Comparison of ENCODE assay signal across 9 cellular contexts in genomic region chr2:55490554-55490953, GRCh38. TPM values are rescaled to one million over a fixed set of nuclear protein-coding genes. Genes with fewer than 3 reads are reported as not detected.
DNase-seq lines count a peak whose midpoint lies in the region; ATAC-seq and TF ChIP-seq lines count a peak whose summit lies in the region.
"Had no signal": no experiment of that assay in that cellular context is flagged by ENCODE, and none has a peak within 500 bp of the region (broad histone marks: within the 10 kb centered on the region; RNA-seq: fewer than 3 reads in every experiment).

No MANE protein-coding gene starts in this region.

- H3K9me3 ChIP-seq in SK-N-SH (no peaks in the 10 kb centered on the region), left ventricle myocardium inferior (replicated peaks) (no peaks in the 10 kb centered on the region), testis (no peaks in the 10 kb centered on the region)

- intact Hi-C loops in left ventricle myocardium inferior (cut with micrococcal nuclease): no loop called here
- intact Hi-C loops in testis (cut with DNase I; ENCODE audit: low total_unique reads): no loop called here

- H3K9me2 ChIP-seq in SK-N-SH: no peaks in the 10 kb centered on the region

- no peaks in the 10 kb centered on the region for H4K20me1 ChIP-seq in SK-N-SH (ENCODE audit: insufficient read depth)

- no peak for TF ChIP-seq RAD21 in SK-N-SH (IDR thresholded peaks at IDR 0.05; ENCODE audit: low read length)

- CTCF ChIA-PET in SK-N-SH (lab: Yijun Ruan, JAX): no interaction called here

- no peaks in the 10 kb centered on the region for H3K36me3 ChIP-seq in SK-N-SH (replicated peaks in 1 of 2; ENCODE audit: control insufficient read depth in 1 of 2, insufficient read depth in 2 of 2, low read length in 1 of 2)
- no peaks in the 10 kb centered on the region for H3K36me3 ChIP-seq in left ventricle myocardium inferior
- H3K36me3 ChIP-seq in testis (ENCODE audit: low read depth, missing control alignments): no peaks in the 10 kb centered on the region

- no peak for TF ChIP-seq POLR2A in testis (IDR thresholded peaks at IDR 0.05)

- TF ChIP-seq CTCF in SK-N-SH (IDR thresholded peaks at IDR 0.05) (no peak), left ventricle myocardium inferior (IDR thresholded peaks at IDR 0.05; ENCODE audit: borderline replicate concordance) (no peak), testis (IDR thresholded peaks at IDR 0.05) (no peak)

- H3K27me3 ChIP-seq in SK-N-SH (ENCODE audit: insufficient read depth): no peaks in the 10 kb centered on the region
- peaks cover 19% of the 10 kb centered on the region for H3K27me3 ChIP-seq in left ventricle myocardium inferior (ENCODE audit: low read depth)
- H3K27me3 ChIP-seq in testis: no peaks in the 10 kb centered on the region

- no peak overlapping the region for H3K4me3 ChIP-seq in SK-N-SH (ENCODE audit: low read depth in 2 of 2, low read length in 1 of 2)
- no peak overlapping the region for H3K4me3 ChIP-seq in left ventricle myocardium inferior
- no peak overlapping the region for H3K4me3 ChIP-seq in testis

- no peak overlapping the region for H3K4me3 Mint-ChIP-seq in activated T-cell treated with anti-CD3 and anti-CD28 coated beads, Interleukin-2, amount 50 U/mL, for 4 hours

- no peak for TF ChIP-seq EP300 in SK-N-SH (IDR thresholded peaks at IDR 0.05; ENCODE audit: borderline replicate concordance in 1 of 2, low read depth in 1 of 2, low read length in 1 of 2)

- no peak overlapping the region for H3K4me2 ChIP-seq in SK-N-SH

- H2AFZ ChIP-seq in SK-N-SH (ENCODE audit: low read depth): no peak overlapping the region
- H2AFZ ChIP-seq: parathyroid adenoma had no signal

- H3K9me3 Mint-ChIP-seq in activated T-cell treated with anti-CD3 and anti-CD28 coated beads, Interleukin-2, amount 50 U/mL, for 4 hours: no peaks in the 10 kb centered on the region

- H3K4me1 ChIP-seq in SK-N-SH (ENCODE audit: control insufficient read depth in 1 of 2, insufficient read depth in 2 of 2, low read depth in 1 of 2, low read length in 1 of 2) (peaks cover 0 to 3% of the 10 kb centered on the region in 2 experiments; a peak in 2 of 4 replicates), left ventricle myocardium inferior (no peaks in the 10 kb centered on the region), testis (no peaks in the 10 kb centered on the region)
- H3K4me1 ChIP-seq: parathyroid adenoma had no signal

- 91% methylated on average over 2 of the region's 2 CpGs for WGBS in SK-N-SH (ENCODE audit: low lambda C conversion rate)
- WGBS in testis, 2 donors: 40 to 60% methylated on average over 2 of the region's 2 CpGs

- H3F3A ChIP-seq in SK-N-SH (replicated peaks; ENCODE audit: insufficient read depth): no peaks in the 10 kb centered on the region

- peak; percentile 1 for DNase-seq in NCI-H345 (lab: John Stamatoyannopoulos, UW)
- no peak for DNase-seq in NCI-H345 treated with DMSO at 0.1 percent for 48 hours (lab: John Stamatoyannopoulos, UW; ENCODE audit: unreplicated experiment)
- DNase-seq in SK-N-SH: no peak
- DNase-seq in left ventricle myocardium inferior: peak; percentile 67
- peak; percentile 42 for DNase-seq in testis
- no peak for DNase-seq in activated T-cell treated with anti-CD3 and anti-CD28 coated beads, Interleukin-2, amount 50 U/mL, for 4 hours
- DNase-seq in COLO668 (lab: John Stamatoyannopoulos, UW; ENCODE audit: unreplicated experiment): no peak

- H3K27me3 Mint-ChIP-seq in activated T-cell treated with anti-CD3 and anti-CD28 coated beads, Interleukin-2, amount 50 U/mL, for 4 hours (ENCODE audit: low read depth): peaks cover 6% of the 10 kb centered on the region

- POLR2A ChIA-PET in SK-N-SH (lab: Yijun Ruan, JAX): no interaction called here

- no peak overlapping the region for H3K9ac ChIP-seq in SK-N-SH
- H3K9ac ChIP-seq: parathyroid adenoma had no signal

- no peaks in the 10 kb centered on the region for H3K4me1 Mint-ChIP-seq in activated T-cell treated with anti-CD3 and anti-CD28 coated beads, Interleukin-2, amount 50 U/mL, for 4 hours (ENCODE audit: low read depth)

- no peak overlapping the region for H3K27ac ChIP-seq in SK-N-SH (ENCODE audit: low read depth in 2 of 2, low read length in 1 of 2)
- no peak overlapping the region for H3K27ac ChIP-seq in left ventricle myocardium inferior (replicated peaks)
- no peak overlapping the region for H3K27ac ChIP-seq in testis
- H3K27ac ChIP-seq: parathyroid adenoma had no signal

- no peaks in the 10 kb centered on the region for H3K36me3 Mint-ChIP-seq in activated T-cell treated with anti-CD3 and anti-CD28 coated beads, Interleukin-2, amount 50 U/mL, for 4 hours (ENCODE audit: insufficient read depth)

- H3K79me2 ChIP-seq in SK-N-SH (ENCODE audit: insufficient read depth): no peaks in the 10 kb centered on the region
- H3K79me2 ChIP-seq: parathyroid adenoma had no signal

- no peak for ATAC-seq in HG02588 (IDR thresholded peaks at IDR 0.05; ENCODE audit: unreplicated experiment)
- ATAC-seq in activated T-cell treated with anti-CD3 and anti-CD28 coated beads, Interleukin-2, amount 50 U/mL, for 4 hours: no peak

TF ChIP-seq in SK-N-SH, 30 proteins besides CTCF, POLR2A, EP300 and RAD21:
- TF ChIP-seq FOSL2 (IDR thresholded peaks at IDR 0.05; ENCODE audit: borderline replicate concordance, low read depth) (peak; percentile 29; the same call in 1 of the 2 replicates), JUND (IDR thresholded peaks at IDR 0.05) (peak; percentile 31; the same call in 1 of the 2 replicates), TCF12 (IDR thresholded peaks at IDR 0.05) (no peak), MXI1 (IDR thresholded peaks at IDR 0.05; ENCODE audit: low read depth, low read length) (no peak), RXRA (IDR thresholded peaks at IDR 0.05; ENCODE audit: borderline replicate concordance, low read depth) (no peak), TAF1 (IDR thresholded peaks at IDR 0.05; ENCODE audit: borderline replicate concordance, low read depth, low read length) (no peak), NFIC (IDR thresholded peaks at IDR 0.05; ENCODE audit: borderline replicate concordance) (peak; percentile 44; the same call in 1 of the 2 replicates), FOXM1 (IDR thresholded peaks at IDR 0.05; ENCODE audit: low read depth) (0 out of 2 replicates have a peak, but pooled peaks have one; percentile 44)

RNA-seq across cellular contexts. Expression of gene CFAP36, which starts 29.0 kb away (rescaled TPM):
- 13.5 and 18.7 TPM in 2 replicates for polyA plus RNA-seq in SK-N-SH (2012; rRNA removed)
- 23.3 and 32.9 TPM in 2 replicates for polyA plus RNA-seq in SK-N-SH (2012; cell fraction: cytosol; rRNA removed)
- 9.9 and 17.5 TPM in 2 replicates for polyA plus RNA-seq in SK-N-SH (2012; cell fraction: nucleus; rRNA removed)
- total RNA-seq in left ventricle myocardium inferior: 25.3 TPM
- total RNA-seq in testis: 10 to 100 TPM; 35.4 to 39.9 TPM
- 138 TPM for polyA plus RNA-seq in testis (ENCODE audit: insufficient read depth, low read depth, low replicate concordance)
- total RNA-seq in activated T-cell treated with anti-CD3 and anti-CD28 coated beads, Interleukin-2, amount 50 U/mL, for 4 hours: 10 to 100 TPM; 24.0 to 26.0 (median 25.8) TPM

Comparison
In these comparisons a context has a peak if more than half of its experiments do, and no peak if none do; other contexts are left out.
1. DNase-seq: peak in NCI-H345 (single experiment), left ventricle myocardium inferior (single experiment) and testis (single experiment); none in NCI-H345 treated with DMSO at 0.1 percent for 48 hours (single experiment), SK-N-SH (single experiment), activated T-cell treated with anti-CD3 and anti-CD28 coated beads, Interleukin-2, amount 50 U/mL, for 4 hours (single experiment) and COLO668 (single experiment).